11 cellular contexts compared by ENCODE assay signal in the genomic region with DNA sequence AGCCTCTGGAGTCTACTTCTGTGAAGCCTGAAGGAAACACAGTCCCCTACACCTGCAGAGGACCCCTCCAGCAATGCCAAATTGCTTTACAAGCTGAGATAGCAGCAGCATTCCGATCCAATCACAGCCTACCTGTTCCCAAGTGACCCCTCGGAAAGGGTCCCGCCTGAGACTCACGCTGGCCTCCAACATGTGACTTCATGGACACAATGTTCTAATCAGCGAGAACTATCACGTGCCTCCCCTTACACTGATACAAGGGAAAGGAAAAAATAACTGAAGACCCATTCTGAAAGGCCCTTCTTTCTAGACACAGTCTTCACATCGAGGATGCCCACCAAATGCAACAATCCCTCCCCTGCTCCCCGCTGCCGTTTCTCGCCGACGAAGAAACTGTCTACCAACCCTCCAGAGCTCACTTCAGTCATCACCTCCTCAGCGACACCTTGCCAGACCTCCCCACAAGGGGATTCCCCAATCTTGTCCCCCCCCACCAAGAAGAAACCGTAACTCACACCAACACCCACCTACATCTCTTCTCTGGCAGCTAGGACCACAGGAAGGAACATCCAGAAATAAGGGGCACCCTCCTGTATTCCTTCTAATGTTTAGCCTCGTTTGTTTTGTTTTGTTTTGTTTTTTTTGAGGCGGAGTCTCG. TPM values are rescaled to one million over a fixed set of nuclear protein-coding genes. Genes with fewer than 3 reads are reported as not detected.
A peak's percentile ranks its signal among the peaks of the same experiment; 100 is the strongest.
DNase-seq lines count a peak whose midpoint lies in the region; ATAC-seq and TF ChIP-seq lines count a peak whose summit lies in the region.
"Had no signal": no experiment of that assay in that cellular context is flagged by ENCODE, and none has a peak within 500 bp of the region (broad histone marks: within the 10 kb centered on the region; RNA-seq: fewer than 3 reads in every experiment).

No MANE protein-coding gene starts in this region.

- no peak overlapping the region for H4K5ac ChIP-seq in IMR-90 (ENCODE audit: low read depth, low read length)

- H3K79me1 ChIP-seq in IMR-90 (ENCODE audit: low read depth in 1 of 2, low read length in 2 of 2) = peaks cover 20 to 49% of the 10 kb centered on the region in 2 experiments

- no peak overlapping the region for H3K14ac ChIP-seq in IMR-90 (replicated peaks; ENCODE audit: low read depth, low read length)

- H3K4me1 ChIP-seq in IMR-90 (ENCODE audit: control insufficient read depth, insufficient read depth, low read length) (peaks cover 4% of the 10 kb centered on the region; the same call in 1 of the 2 replicates), endodermal cell (ENCODE audit: control insufficient read depth, insufficient read depth, low read length) (no peaks in the 10 kb centered on the region), SK-N-SH (ENCODE audit: control insufficient read depth in 1 of 2, insufficient read depth in 2 of 2, low read depth in 1 of 2, low read length in 1 of 2) (peaks cover 0 to 3% of the 10 kb centered on the region in 2 experiments; a peak in 1 of 4 replicates)

- ATAC-seq in activated naive CD4-positive, alpha-beta T cell treated with anti-CD3 and anti-CD28 coated beads, Interleukin-2, amount 50 U/mL, for 72 hours = no peak
- ATAC-seq in IMR-90 (ENCODE audit: low read depth) = no peak
- ATAC-seq in stimulated activated naive CD8-positive, alpha-beta T cell treated with anti-CD3 and anti-CD28 coated beads, Interleukin-15, amount 100 ng/mL, for 72 hours = no peak
- no peak for ATAC-seq in GM18517 (IDR thresholded peaks at IDR 0.05; ENCODE audit: unreplicated experiment)

- CTCF ChIA-PET in activated naive CD4-positive, alpha-beta T cell treated with anti-CD3 and anti-CD28 coated beads, Interleukin-2, amount 10 ng/mL, durations not matched to agents 7 days and 5 days (lab: Charles Lee) = no interaction called here
- CTCF ChIA-PET in IMR-90 (lab: Yijun Ruan, JAX) (no interaction called here), SK-N-SH (lab: Yijun Ruan, JAX) (no interaction called here)

- no peak overlapping the region for H2BK15ac ChIP-seq in IMR-90 (ENCODE audit: low read depth, low read length)

- H3K4me3 ChIP-seq in IMR-90 (ENCODE audit: insufficient read depth, low read depth, low read length) (no peak overlapping the region), endodermal cell (ENCODE audit: low read length) (no peak overlapping the region), SK-N-SH (ENCODE audit: low read depth in 2 of 2, low read length in 1 of 2) (no peak overlapping the region)

- H4K8ac ChIP-seq in IMR-90 (ENCODE audit: low read depth in 2 of 2, low read length in 2 of 2) = no peak overlapping the region

- H3K79me2 ChIP-seq in SK-N-SH (ENCODE audit: insufficient read depth) = peaks cover 58% of the 10 kb centered on the region

- no peaks in the 10 kb centered on the region for H3K36me3 Mint-ChIP-seq in activated naive CD4-positive, alpha-beta T cell treated with anti-CD3 and anti-CD28 coated beads, Interleukin-2, amount 10 ng/mL, durations not matched to agents 7 days and 5 days
- peaks cover 0 to 5% of the 10 kb centered on the region in 2 donors for H3K36me3 Mint-ChIP-seq in activated naive CD4-positive, alpha-beta T cell treated with anti-CD3 and anti-CD28 coated beads, Interleukin-2, amount 50 U/mL, for 72 hours
- H3K36me3 Mint-ChIP-seq in endodermal cell (ENCODE audit: low read depth) = peaks cover 14% of the 10 kb centered on the region

- no peak for TF ChIP-seq POLR2A in IMR-90 (IDR thresholded peaks at IDR 0.05; ENCODE audit: low read depth, low read length)

- no peaks in the 10 kb centered on the region for H3K27me3 ChIP-seq in IMR-90 (ENCODE audit: control insufficient read depth, insufficient read depth, low read length)
- no peaks in the 10 kb centered on the region for H3K27me3 ChIP-seq in endodermal cell (ENCODE audit: control insufficient read depth, insufficient read depth, low read length, poor library complexity, severe bottlenecking)
- H3K27me3 ChIP-seq in SK-N-SH (ENCODE audit: insufficient read depth) = no peaks in the 10 kb centered on the region
- H3K27me3 ChIP-seq: dorsolateral prefrontal cortex had no signal

- H3K18ac ChIP-seq in IMR-90 (ENCODE audit: low read depth, low read length) = no peak overlapping the region

- peak overlapping the region; percentile 52 for H2AK9ac ChIP-seq in IMR-90 (replicated peaks; ENCODE audit: low read depth, low read length, poor library complexity)

- dilution Hi-C loops in IMR-90 (cut with HindIII; ENCODE audit: low sequenced_read_pairs, unreplicated experiment) = no loop called here

- no peak overlapping the region for H3K27ac Mint-ChIP-seq in activated naive CD4-positive, alpha-beta T cell treated with anti-CD3 and anti-CD28 coated beads, Interleukin-2, amount 10 ng/mL, durations not matched to agents 7 days and 5 days
- no peak overlapping the region for H3K27ac Mint-ChIP-seq in activated naive CD4-positive, alpha-beta T cell treated with anti-CD3 and anti-CD28 coated beads, Interleukin-2, amount 50 U/mL, for 72 hours
- H3K27ac Mint-ChIP-seq in endodermal cell = peak overlapping the region; percentile 86
- H3K27ac Mint-ChIP-seq in stimulated activated naive CD8-positive, alpha-beta T cell treated with anti-CD3 and anti-CD28 coated beads, Interleukin-15, amount 100 ng/mL, for 72 hours = no peak overlapping the region

- no peak for TF ChIP-seq CTCF in IMR-90 (conservative IDR thresholded peaks at IDR 0.05; ENCODE audit: low read depth, low read length)
- TF ChIP-seq CTCF in endodermal cell (conservative IDR thresholded peaks at IDR 0.05) = no peak
- no peak for TF ChIP-seq CTCF in SK-N-SH (IDR thresholded peaks at IDR 0.05)

- TF ChIP-seq RAD21 in IMR-90 (IDR thresholded peaks at IDR 0.05; ENCODE audit: low read length) = no peak
- TF ChIP-seq RAD21 in SK-N-SH (IDR thresholded peaks at IDR 0.05; ENCODE audit: low read length) = no peak

- H2BK5ac ChIP-seq in IMR-90 (ENCODE audit: low read depth, low read length, poor library complexity, severe bottlenecking) = no peak overlapping the region

- peaks cover 14% of the 10 kb centered on the region for H3F3A ChIP-seq in SK-N-SH (replicated peaks; ENCODE audit: insufficient read depth)

- peak overlapping the region; percentile 65 for H3K4me3 Mint-ChIP-seq in activated naive CD4-positive, alpha-beta T cell treated with anti-CD3 and anti-CD28 coated beads, Interleukin-2, amount 10 ng/mL, durations not matched to agents 7 days and 5 days
- peak overlapping the region; percentile 50 for H3K4me3 Mint-ChIP-seq in endodermal cell
- H3K4me3 Mint-ChIP-seq in stimulated activated naive CD8-positive, alpha-beta T cell treated with anti-CD3 and anti-CD28 coated beads, Interleukin-15, amount 100 ng/mL, for 72 hours = peak overlapping the region; percentile 53 to 54

- POLR2A ChIA-PET in IMR-90 (lab: Charles Lee; ENCODE audit: unreplicated experiment) = no interaction called here
- POLR2A ChIA-PET in SK-N-SH (lab: Yijun Ruan, JAX) = no interaction called here

- peaks cover 12% of the 10 kb centered on the region for H3K4me1 Mint-ChIP-seq in activated naive CD4-positive, alpha-beta T cell treated with anti-CD3 and anti-CD28 coated beads, Interleukin-2, amount 10 ng/mL, durations not matched to agents 7 days and 5 days
- peaks cover 15% of the 10 kb centered on the region for H3K4me1 Mint-ChIP-seq in endodermal cell
- H3K4me1 Mint-ChIP-seq in stimulated activated naive CD8-positive, alpha-beta T cell treated with anti-CD3 and anti-CD28 coated beads, Interleukin-15, amount 100 ng/mL, for 72 hours = peaks cover 25% of the 10 kb centered on the region

- H3K27me3 Mint-ChIP-seq in activated naive CD4-positive, alpha-beta T cell treated with anti-CD3 and anti-CD28 coated beads, Interleukin-2, amount 10 ng/mL, durations not matched to agents 7 days and 5 days = no peaks in the 10 kb centered on the region
- no peaks in the 10 kb centered on the region for H3K27me3 Mint-ChIP-seq in endodermal cell (ENCODE audit: insufficient read depth)
- no peaks in the 10 kb centered on the region for H3K27me3 Mint-ChIP-seq in stimulated activated naive CD8-positive, alpha-beta T cell treated with anti-CD3 and anti-CD28 coated beads, Interleukin-15, amount 100 ng/mL, for 72 hours

- H3K4ac ChIP-seq in IMR-90 (ENCODE audit: low read depth, low read length) = peak overlapping the region; percentile 35; the same call in 1 of the 2 replicates

- no peaks in the 10 kb centered on the region for H3K9me3 ChIP-seq in IMR-90 (ENCODE audit: control insufficient read depth, insufficient read depth, low read length)
- H3K9me3 ChIP-seq in endodermal cell (ENCODE audit: control insufficient read depth, low read length) = no peaks in the 10 kb centered on the region
- no peaks in the 10 kb centered on the region for H3K9me3 ChIP-seq in SK-N-SH

- H2AFZ ChIP-seq in IMR-90 (replicated peaks; ENCODE audit: low read length, poor library complexity) (no peak overlapping the region), SK-N-SH (ENCODE audit: low read depth) (no peak overlapping the region)

- H2BK20ac ChIP-seq in IMR-90 (ENCODE audit: low read depth, low read length) = no peak overlapping the region

- in situ Hi-C loops in IMR-90 (cut with MboI; ENCODE audit: low sequenced_read_pairs) = no loop called here

- DNase-seq in activated naive CD4-positive, alpha-beta T cell treated with anti-CD3 and anti-CD28 coated beads, Interleukin-2, amount 10 ng/mL, durations not matched to agents 7 days and 5 days = no peak
- DNase-seq in activated naive CD4-positive, alpha-beta T cell treated with anti-CD3 and anti-CD28 coated beads, Interleukin-2, amount 50 U/mL, for 72 hours (ENCODE audit: low spot score in 2 of 2) = no peak
- DNase-seq in IMR-90 (no peak), endodermal cell (no peak), SK-N-SH (no peak), NCI-H526 (lab: John Stamatoyannopoulos, UW) (no peak)
- no peak for DNase-seq in stimulated activated naive CD8-positive, alpha-beta T cell treated with anti-CD3 and anti-CD28 coated beads, Interleukin-15, amount 100 ng/mL, for 72 hours
- DNase-seq: dorsolateral prefrontal cortex, NCI-H2171, nucleus accumbens had no signal

- peaks cover 11% of the 10 kb centered on the region for H3K9me1 ChIP-seq in IMR-90 (ENCODE audit: insufficient read depth, low read length)

- no peaks in the 10 kb centered on the region for H3K9me2 ChIP-seq in SK-N-SH

- no peaks in the 10 kb centered on the region for H3K36me3 ChIP-seq in IMR-90 (ENCODE audit: control insufficient read depth, insufficient read depth, low read length)
- peaks cover 5% of the 10 kb centered on the region for H3K36me3 ChIP-seq in endodermal cell (ENCODE audit: control insufficient read depth, insufficient read depth, low read length)
- H3K36me3 ChIP-seq in SK-N-SH (replicated peaks in 1 of 2; ENCODE audit: control insufficient read depth in 1 of 2, insufficient read depth in 2 of 2, low read length in 1 of 2) = no peaks in the 10 kb centered on the region

- H4K20me1 ChIP-seq in IMR-90 (ENCODE audit: insufficient read depth, low read length) (peaks cover 8% of the 10 kb centered on the region; the same call in 1 of the 2 replicates), SK-N-SH (ENCODE audit: insufficient read depth) (no peaks in the 10 kb centered on the region)

- peak overlapping the region; percentile 20 for H2AK5ac ChIP-seq in IMR-90 (ENCODE audit: low read depth, low read length)

- H3K9me3 Mint-ChIP-seq in activated naive CD4-positive, alpha-beta T cell treated with anti-CD3 and anti-CD28 coated beads, Interleukin-2, amount 10 ng/mL, durations not matched to agents 7 days and 5 days = no peaks in the 10 kb centered on the region
- H3K9me3 Mint-ChIP-seq in activated naive CD4-positive, alpha-beta T cell treated with anti-CD3 and anti-CD28 coated beads, Interleukin-2, amount 50 U/mL, for 72 hours = no peaks in the 10 kb centered on the region
- H3K9me3 Mint-ChIP-seq in endodermal cell = no peaks in the 10 kb centered on the region
- no peaks in the 10 kb centered on the region for H3K9me3 Mint-ChIP-seq in stimulated activated naive CD8-positive, alpha-beta T cell treated with anti-CD3 and anti-CD28 coated beads, Interleukin-15, amount 100 ng/mL, for 72 hours

- no peak for TF ChIP-seq EP300 in SK-N-SH (IDR thresholded peaks at IDR 0.05; ENCODE audit: borderline replicate concordance in 1 of 2, low read depth in 1 of 2, low read length in 1 of 2)

- no peak overlapping the region for H4K91ac ChIP-seq in IMR-90 (ENCODE audit: insufficient read depth, low read depth, low read length)

- 95% methylated on average over 9 of the region's 17 CpGs; no CpG with 5 or more reads in 1 of the 2 experiments for WGBS in IMR-90 (ENCODE audit: extremely low coverage in 2 of 2, insufficient read length in 1 of 2), 2 experiments
- WGBS in endodermal cell (ENCODE audit: insufficient coverage in 1 of 2, insufficient read length in 1 of 2), 2 experiments = 92 to 93% methylated on average over 12 to 17 of the region's 17 CpGs
- WGBS in SK-N-SH (ENCODE audit: low lambda C conversion rate) = 93% methylated on average over 17 of the region's 17 CpGs

- BruUV-seq in IMR-90 (replicated peaks; lab: Mats Ljungman, UMichigan) = no TSS peak

- H3K27ac ChIP-seq in IMR-90 (ENCODE audit: insufficient read depth, low read length) (no peak overlapping the region), endodermal cell (ENCODE audit: low read depth, low read length) (no peak overlapping the region), SK-N-SH (ENCODE audit: low read depth in 2 of 2, low read length in 1 of 2) (no peak overlapping the region)

- H3K4me2 ChIP-seq in IMR-90 (ENCODE audit: low read depth, low read length) (no peak overlapping the region), SK-N-SH (no peak overlapping the region)

- H2BK120ac ChIP-seq in IMR-90 (ENCODE audit: low read depth, low read length) = no peak overlapping the region

- H3K9ac ChIP-seq in IMR-90 (ENCODE audit: low read depth, low read length) (no peak overlapping the region), endodermal cell (ENCODE audit: extremely low read depth, low read length, poor library complexity, severe bottlenecking) (no peak overlapping the region), SK-N-SH (no peak overlapping the region)

- no peak overlapping the region for H3K56ac ChIP-seq in IMR-90 (ENCODE audit: extremely low read depth, insufficient read depth, low read length)

- intact Hi-C loops in IMR-90 (cut with micrococcal nuclease) = loop anchor here (5.0 kb wide), 1 partner anchor 65 kb away; no protein-coding TSS in a partner anchor

- H3K23ac ChIP-seq in IMR-90 (ENCODE audit: low read depth, low read length) = 0 out of 2 replicates have a peak overlapping the region, but pooled peaks have one; percentile 13

RNA-seq across cellular contexts. Expression of gene SNX8, which starts 1.8 kb away (rescaled TPM):
- 10 to 100 TPM; 35.6 to 36.1 TPM for total RNA-seq in activated naive CD4-positive, alpha-beta T cell treated with anti-CD3 and anti-CD28 coated beads, Interleukin-2, amount 50 U/mL, for 72 hours
- total RNA-seq in IMR-90 (2012; rRNA removed) = 7.7 and 8.6 TPM in 2 replicates
- polyA plus RNA-seq in IMR-90 (2012; rRNA removed) = 55.9 and 65.0 TPM in 2 replicates
- 9.9 and 15.0 TPM in 2 replicates for polyA plus RNA-seq in IMR-90 (2012; cell fraction: cytosol; rRNA removed)
- polyA plus RNA-seq in IMR-90 (2012; cell fraction: nucleus; rRNA removed; ENCODE audit: low replicate concordance) = 26.2 and 42.9 TPM in 2 replicates
- 10 to 100 TPM; 53.0 to 53.2 TPM for total RNA-seq in endodermal cell
- 21.3 TPM for polyA plus RNA-seq in endodermal cell (2013, experiment 1 of 2)
- 25.2 TPM for polyA plus RNA-seq in endodermal cell (2013, experiment 2 of 2)
- polyA plus RNA-seq in SK-N-SH (2012; rRNA removed) = 20.6 and 21.1 TPM in 2 replicates
- 13.3 and 15.9 TPM in 2 replicates for polyA plus RNA-seq in SK-N-SH (2012; cell fraction: cytosol; rRNA removed)
- polyA plus RNA-seq in SK-N-SH (2012; cell fraction: nucleus; rRNA removed) = 25.3 and 31.1 TPM in 2 replicates

RNA-seq across cellular contexts. Expression of gene EIF3B, which starts 42.2 kb away (rescaled TPM):
- total RNA-seq in activated naive CD4-positive, alpha-beta T cell treated with anti-CD3 and anti-CD28 coated beads, Interleukin-2, amount 50 U/mL, for 72 hours = 100 to 1,000 TPM; 130 to 260 TPM
- total RNA-seq in IMR-90 (2012; rRNA removed) (201 and 211 TPM in 2 replicates), endodermal cell (100 to 1,000 TPM; 172 to 220 TPM)
- polyA plus RNA-seq in IMR-90 (2012; rRNA removed) (105 and 107 TPM in 2 replicates), SK-N-SH (2012; rRNA removed) (140 and 151 TPM in 2 replicates)
- polyA plus RNA-seq in IMR-90 (2012; cell fraction: cytosol; rRNA removed) = 68.3 and 87.5 TPM in 2 replicates
- polyA plus RNA-seq in IMR-90 (2012; cell fraction: nucleus; rRNA removed; ENCODE audit: low replicate concordance) = 232 and 274 TPM in 2 replicates
- 136 TPM for polyA plus RNA-seq in endodermal cell (2013, experiment 1 of 2)
- polyA plus RNA-seq in endodermal cell (2013, experiment 2 of 2) = 120 TPM
- polyA plus RNA-seq in SK-N-SH (2012; cell fraction: cytosol; rRNA removed) = 102 and 103 TPM in 2 replicates
- 424 and 428 TPM in 2 replicates for polyA plus RNA-seq in SK-N-SH (2012; cell fraction: nucleus; rRNA removed)
